In genomic region chr5:142215915-142216681, GRCh38 we compare ENCODE assay signal across 8 cellular contexts.
DNase-seq lines count a peak whose midpoint lies in the region; ATAC-seq, FAIRE-seq and TF ChIP-seq lines count a peak whose summit lies in the region.

No MANE protein-coding gene starts in this region.

- no peaks in the 10 kb centered on the region for H3K9me3 ChIP-seq in ovary

- ATAC-seq in HG03097 (IDR thresholded peaks at IDR 0.05; ENCODE audit: low FRiP score, unreplicated experiment) (no peak), HG03280 (IDR thresholded peaks at IDR 0.05; ENCODE audit: unreplicated experiment) (no peak)

- TF ChIP-seq CTCF in fibroblast of mammary gland (conservative IDR thresholded peaks at IDR 0.05; ENCODE audit: control insufficient read depth, insufficient read depth, low read depth, low read length) = no peak
- no peak for TF ChIP-seq CTCF in ovary (IDR thresholded peaks at IDR 0.05)

- no peaks in the 10 kb centered on the region for H3K36me3 ChIP-seq in ovary

- DNase-seq in COLO829 (ENCODE audit: low spot score) (peak; percentile 17), RCC 7860 (ENCODE audit: low spot score) (peak; percentile 95), fibroblast of mammary gland (ENCODE audit: low read depth) (peak; percentile 99), ovary (peak; percentile 22 to 68 (median 56)), GM12892 (ENCODE audit: insufficient read length) (no peak), NCI-H1694 (lab: John Stamatoyannopoulos, UW) (no peak)

- H3K4me1 ChIP-seq in ovary (ENCODE audit: insufficient read depth) = peaks cover 6% of the 10 kb centered on the region

- WGBS in ovary, 3 donors = 7 to 13% (median 8%) methylated on average over 14 of the region's 14 CpGs

- intact Hi-C loops in ovary (cut with DNase I) = no loop called here

- peak overlapping the region; percentile 45 to 52 for H3K27ac ChIP-seq in ovary

- H3K27me3 ChIP-seq in ovary = no peaks in the 10 kb centered on the region

- no peak for TF ChIP-seq POLR2A in ovary (IDR thresholded peaks at IDR 0.05)
- TF ChIP-seq POLR2A in GM12892 (IDR thresholded peaks at IDR 0.05; ENCODE audit: low read depth, low read length) = no peak

- H3K4me3 ChIP-seq in fibroblast of mammary gland (ENCODE audit: control insufficient read depth, low read depth, low read length) = peak overlapping the region; percentile 6
- peak overlapping the region; percentile 1 for H3K4me3 ChIP-seq in ovary

- no peak for TF ChIP-seq EP300 in ovary (IDR thresholded peaks at IDR 0.05)

- FAIRE-seq in RCC 7860 (lab: Jason Lieb, UNC) (peak; percentile 93), GM12892 (lab: Jason Lieb, UNC) (no peak)

Comparison
In these comparisons a context has a peak if more than half of its experiments do, and no peak if none do; other contexts are left out.
1. DNase-seq: peak in COLO829 (single experiment), RCC 7860 (single experiment), fibroblast of mammary gland (single experiment) and ovary (5 of 5); none in GM12892 (single experiment) and NCI-H1694 (single experiment).